Comparison of ENCODE assay signal across 1 cellular context in genomic region chr2:74554821-74555531, GRCh38.
TF ChIP-seq lines count a peak whose summit lies in the region.

No MANE protein-coding gene starts in this region.

TF ChIP-seq in HepG2, 621 proteins besides CTCF, POLR2A, EP300 and RAD21 (continued from another document):
- TF ChIP-seq ZHX1 (CRISPR knock-in tag; IDR thresholded peaks at IDR 0.05; ENCODE audit: low read depth): 0 out of 2 replicates have a peak, but pooled peaks have one; percentile 38
- no peak for TF ChIP-seq MAX (IDR thresholded peaks at IDR 0.05)
- no peak for TF ChIP-seq ZMAT5 (CRISPR knock-in tag; IDR thresholded peaks at IDR 0.05; ENCODE audit: borderline replicate concordance, low read depth)
- peak; percentile 59 for TF ChIP-seq ZBTB33 (CRISPR knock-in tag; IDR thresholded peaks at IDR 0.05)
- no peak; the same call in 1 of the 2 replicates for TF ChIP-seq MAFG (CRISPR knock-in tag; IDR thresholded peaks at IDR 0.05)
- TF ChIP-seq ZNF766 (CRISPR knock-in tag; IDR thresholded peaks at IDR 0.05; ENCODE audit: borderline replicate concordance): no peak
- TF ChIP-seq KAT2B (IDR thresholded peaks at IDR 0.05; ENCODE audit: borderline replicate concordance, low read depth, low read length): no peak
- no peak for TF ChIP-seq WIZ (CRISPR knock-in tag; IDR thresholded peaks at IDR 0.05)
- no peak for TF ChIP-seq U2AF2 (IDR thresholded peaks at IDR 0.05; ENCODE audit: low read depth, low read length)
- TF ChIP-seq MLX (CRISPR knock-in tag; IDR thresholded peaks at IDR 0.05): no peak
- no peak for TF ChIP-seq ZNF598 (CRISPR knock-in tag; IDR thresholded peaks at IDR 0.05; ENCODE audit: borderline replicate concordance)
- TF ChIP-seq SKI (IDR thresholded peaks at IDR 0.05; ENCODE audit: partially characterized antibody): no peak
- TF ChIP-seq TCF7L2 (IDR thresholded peaks at IDR 0.05; ENCODE audit: low read depth, low read length): no peak
- no peak for TF ChIP-seq ZNF790 (CRISPR knock-in tag; IDR thresholded peaks at IDR 0.05; ENCODE audit: borderline replicate concordance)
- no peak for TF ChIP-seq ZNF460 (CRISPR knock-in tag; IDR thresholded peaks at IDR 0.05; ENCODE audit: borderline replicate concordance)
- no peak for TF ChIP-seq ZNF234 (CRISPR knock-in tag; conservative IDR thresholded peaks at IDR 0.05)
- TF ChIP-seq MIXL1 (CRISPR knock-in tag; IDR thresholded peaks at IDR 0.05): no peak
- TF ChIP-seq CEBPG (CRISPR knock-in tag; IDR thresholded peaks at IDR 0.05): no peak
- no peak for TF ChIP-seq ZNF724P (CRISPR knock-in tag; IDR thresholded peaks at IDR 0.05; ENCODE audit: borderline replicate concordance)
- no peak for TF ChIP-seq TGIF2 (CRISPR knock-in tag; IDR thresholded peaks at IDR 0.05)
- no peak for TF ChIP-seq ISL2 (CRISPR knock-in tag; IDR thresholded peaks at IDR 0.05)
- TF ChIP-seq ZKSCAN8 (CRISPR knock-in tag; IDR thresholded peaks at IDR 0.05; ENCODE audit: borderline replicate concordance): no peak
- TF ChIP-seq ZNF609 (CRISPR knock-in tag; IDR thresholded peaks at IDR 0.05; ENCODE audit: borderline replicate concordance): no peak
